Comparison of ENCODE assay signal across 8 cellular contexts in genomic region chr12:10033783-10034381, GRCh38. TPM values are rescaled to one million over a fixed set of nuclear protein-coding genes. Genes with fewer than 3 reads are reported as not detected.
DNase-seq lines count a peak whose midpoint lies in the region; TF ChIP-seq lines count a peak whose summit lies in the region.

No MANE protein-coding gene starts in this region.

- H3K4me1 Mint-ChIP-seq in activated CD4-positive, alpha-beta T cell treated with anti-CD3 and anti-CD28 coated beads, Interleukin-2, amount 10 ng/mL, durations not matched to agents 24 days and 14 days: no peaks in the 10 kb centered on the region
- H3K4me1 Mint-ChIP-seq in type B pancreatic cell (ENCODE audit: unreplicated experiment): no peaks in the 10 kb centered on the region
- no peaks in the 10 kb centered on the region for H3K4me1 Mint-ChIP-seq in activated T-helper 1 cell treated with anti-CD3 and anti-CD28 coated beads, Interleukin-12 subunit alpha, Interleukin-12 subunit beta, Interleukin-2, Interleukin-4 antibody, amounts not matched to agents 30 ng/mL and 10 ng/mL and 1 ng/mL, durations not matched to agents 14 hours and 24 hours and 36 hours (ENCODE audit: low read depth)

- no peaks in the 10 kb centered on the region for H3K36me3 Mint-ChIP-seq in activated CD4-positive, alpha-beta T cell treated with anti-CD3 and anti-CD28 coated beads, Interleukin-2, amount 10 ng/mL, durations not matched to agents 24 days and 14 days (ENCODE audit: low read depth)
- no peaks in the 10 kb centered on the region for H3K36me3 Mint-ChIP-seq in type B pancreatic cell
- no peaks in the 10 kb centered on the region for H3K36me3 Mint-ChIP-seq in activated T-helper 1 cell treated with anti-CD3 and anti-CD28 coated beads, Interleukin-12 subunit alpha, Interleukin-12 subunit beta, Interleukin-2, Interleukin-4 antibody, amounts not matched to agents 30 ng/mL and 10 ng/mL and 1 ng/mL, durations not matched to agents 14 hours and 24 hours and 36 hours (ENCODE audit: low read depth)

- CTCF ChIA-PET in PC-9 (lab: Charles Lee): interaction anchor here (2.0 kb wide), 1 partner anchor 106 kb away, joined by 9 read pairs; no protein-coding TSS in a partner anchor

- H3K9me3 Mint-ChIP-seq in activated CD4-positive, alpha-beta T cell treated with anti-CD3 and anti-CD28 coated beads, Interleukin-2, amount 10 ng/mL, durations not matched to agents 24 days and 14 days: no peaks in the 10 kb centered on the region
- no peaks in the 10 kb centered on the region for H3K9me3 Mint-ChIP-seq in type B pancreatic cell
- H3K9me3 Mint-ChIP-seq in activated T-helper 1 cell treated with anti-CD3 and anti-CD28 coated beads, Interleukin-12 subunit alpha, Interleukin-12 subunit beta, Interleukin-2, Interleukin-4 antibody, amounts not matched to agents 30 ng/mL and 10 ng/mL and 1 ng/mL, durations not matched to agents 14 hours and 24 hours and 36 hours: no peaks in the 10 kb centered on the region

- H4K20me1 ChIP-seq in PC-9 (ENCODE audit: insufficient read depth): no peaks in the 10 kb centered on the region

- H3K9me2 ChIP-seq in PC-9 (ENCODE audit: insufficient read depth): no peaks in the 10 kb centered on the region

- H3K79me2 ChIP-seq in PC-9 (ENCODE audit: low read depth): no peaks in the 10 kb centered on the region

- H3K4me2 ChIP-seq in PC-9: no peak overlapping the region

- no peaks in the 10 kb centered on the region for H3K4me1 ChIP-seq in PC-9 (replicated peaks; ENCODE audit: insufficient read depth)
- H3K4me1 ChIP-seq in stomach: no peaks in the 10 kb centered on the region

- no TSS peak for BruUV-seq in PC-9 (replicated peaks; lab: Mats Ljungman, UMichigan)

- no peak for TF ChIP-seq POLR2A in stomach (IDR thresholded peaks at IDR 0.05)

- no peaks in the 10 kb centered on the region for H3F3A ChIP-seq in PC-9 (ENCODE audit: insufficient read depth, low read depth)

- TF ChIP-seq CTCF in PC-9 (conservative IDR thresholded peaks at IDR 0.05) (peak; percentile 80), fibroblast of mammary gland (conservative IDR thresholded peaks at IDR 0.05; ENCODE audit: control insufficient read depth, insufficient read depth, low read depth, low read length) (peak; percentile 39), type B pancreatic cell (conservative IDR thresholded peaks at IDR 0.05) (peak; percentile 75), stomach (IDR thresholded peaks at IDR 0.05) (peak in 3 of 7 experiments; percentile 24 to 25 (median 24))

- H3K36me3 ChIP-seq in PC-9 (ENCODE audit: low read depth) (no peaks in the 10 kb centered on the region), stomach (no peaks in the 10 kb centered on the region)

- POLR2A ChIA-PET in PC-9 (lab: Charles Lee; ENCODE audit: unreplicated experiment): no interaction called here

- no peak overlapping the region for H3K27ac Mint-ChIP-seq in activated CD4-positive, alpha-beta T cell treated with anti-CD3 and anti-CD28 coated beads, Interleukin-2, amount 10 ng/mL, durations not matched to agents 24 days and 14 days
- H3K27ac Mint-ChIP-seq in type B pancreatic cell: no peak overlapping the region
- no peak overlapping the region for H3K27ac Mint-ChIP-seq in activated T-helper 1 cell treated with anti-CD3 and anti-CD28 coated beads, Interleukin-12 subunit alpha, Interleukin-12 subunit beta, Interleukin-2, Interleukin-4 antibody, amounts not matched to agents 30 ng/mL and 10 ng/mL and 1 ng/mL, durations not matched to agents 14 hours and 24 hours and 36 hours

- H3K27ac ChIP-seq in PC-9 (no peak overlapping the region), stomach (no peak overlapping the region)

- no peak for TF ChIP-seq EP300 in stomach (IDR thresholded peaks at IDR 0.05)

- H3K9me3 ChIP-seq in PC-9 (ENCODE audit: insufficient read depth, low read depth): peaks cover 8% of the 10 kb centered on the region; the same call in 1 of the 2 replicates
- H3K9me3 ChIP-seq in stomach: no peaks in the 10 kb centered on the region

- H3K4me3 Mint-ChIP-seq in activated CD4-positive, alpha-beta T cell treated with anti-CD3 and anti-CD28 coated beads, Interleukin-2, amount 10 ng/mL, durations not matched to agents 24 days and 14 days: no peak overlapping the region
- no peak overlapping the region for H3K4me3 Mint-ChIP-seq in type B pancreatic cell
- no peak overlapping the region for H3K4me3 Mint-ChIP-seq in activated T-helper 1 cell treated with anti-CD3 and anti-CD28 coated beads, Interleukin-12 subunit alpha, Interleukin-12 subunit beta, Interleukin-2, Interleukin-4 antibody, amounts not matched to agents 30 ng/mL and 10 ng/mL and 1 ng/mL, durations not matched to agents 14 hours and 24 hours and 36 hours

- intact Hi-C loops in activated CD4-positive, alpha-beta T cell treated with anti-CD3 and anti-CD28 coated beads, Interleukin-2, amount 10 ng/mL, durations not matched to agents 24 days and 14 days (cut with micrococcal nuclease): loop anchor here (1.0 kb wide), 1 partner anchor 106 kb away; no protein-coding TSS in a partner anchor
- intact Hi-C loops in PC-9 (cut with micrococcal nuclease; ENCODE audit: unreplicated experiment) (loop anchor here (1.0 to 10.0 kb wide), 6 partner anchors 106 to 721 kb away; partner anchors contain the start of genes GABARAPL1 and STYK1), stomach (cut with DNase I; ENCODE audit: low total_unique reads) (no loop called here), posterior cingulate gyrus (cut with DNase I) (loop anchor here (5.0 kb wide), 1 partner anchor 103 kb away; no protein-coding TSS in a partner anchor)
- intact Hi-C loops in activated T-helper 1 cell treated with anti-CD3 and anti-CD28 coated beads, Interleukin-12 subunit alpha, Interleukin-12 subunit beta, Interleukin-2, Interleukin-4 antibody, amounts not matched to agents 30 ng/mL and 10 ng/mL and 1 ng/mL, durations not matched to agents 14 hours and 24 hours and 36 hours (cut with micrococcal nuclease): loop anchor here (1.0 kb wide), 1 partner anchor 106 kb away; no protein-coding TSS in a partner anchor

- peaks cover 14% of the 10 kb centered on the region for H3K27me3 Mint-ChIP-seq in activated CD4-positive, alpha-beta T cell treated with anti-CD3 and anti-CD28 coated beads, Interleukin-2, amount 10 ng/mL, durations not matched to agents 24 days and 14 days
- peaks cover 3% of the 10 kb centered on the region for H3K27me3 Mint-ChIP-seq in type B pancreatic cell
- peaks cover 8% of the 10 kb centered on the region for H3K27me3 Mint-ChIP-seq in activated T-helper 1 cell treated with anti-CD3 and anti-CD28 coated beads, Interleukin-12 subunit alpha, Interleukin-12 subunit beta, Interleukin-2, Interleukin-4 antibody, amounts not matched to agents 30 ng/mL and 10 ng/mL and 1 ng/mL, durations not matched to agents 14 hours and 24 hours and 36 hours (ENCODE audit: insufficient read depth)

- no peak overlapping the region for H2AFZ ChIP-seq in PC-9

- peak; percentile 30 for DNase-seq in activated CD4-positive, alpha-beta T cell treated with anti-CD3 and anti-CD28 coated beads, Interleukin-2, amount 10 ng/mL, durations not matched to agents 24 days and 14 days
- DNase-seq in activated CD4-positive, alpha-beta T cell treated with anti-CD3 and anti-CD28 coated beads, Interleukin-2, amount 50 U/mL, for 4 hours: no peak
- DNase-seq in PC-9 (no peak), fibroblast of mammary gland (ENCODE audit: low read depth) (peak; percentile 13), type B pancreatic cell (ENCODE audit: extremely low spot score, unreplicated experiment) (no peak), stomach (no peak), posterior cingulate gyrus (no peak)
- no peak for DNase-seq in activated T-helper 1 cell treated with anti-CD3 and anti-CD28 coated beads, Interleukin-12 subunit alpha, Interleukin-12 subunit beta, Interleukin-2, Interleukin-4 antibody, amounts not matched to agents 30 ng/mL and 10 ng/mL and 1 ng/mL, durations not matched to agents 14 hours and 24 hours and 36 hours (ENCODE audit: low spot score)

- H3K4me3 ChIP-seq in PC-9 (no peak overlapping the region), fibroblast of mammary gland (ENCODE audit: control insufficient read depth, low read depth, low read length) (no peak overlapping the region), stomach (no peak overlapping the region)

- H3K27me3 ChIP-seq in PC-9 (ENCODE audit: insufficient read depth, low read depth) (no peaks in the 10 kb centered on the region), stomach (no peaks in the 10 kb centered on the region)

RNA-seq across cellular contexts. Expression of gene CLEC9A, which starts 3.4 kb away (rescaled TPM):
- total RNA-seq in activated CD4-positive, alpha-beta T cell treated with anti-CD3 and anti-CD28 coated beads, Interleukin-2, amount 10 ng/mL, durations not matched to agents 24 days and 14 days: not detected in 2 replicates
- total RNA-seq in PC-9 (2021) (not detected in 2 replicates), type B pancreatic cell (ENCODE audit: low replicate concordance) (not detected in 2 replicates), stomach (1 to 10 TPM in 1 of 5 donors, not detected in 4; 2.6 TPM)
- under 1 TPM in 1 of 3 donors, not detected in 2; 0.20 TPM for polyA plus RNA-seq in stomach
- not detected in 2 replicates for total RNA-seq in activated T-helper 1 cell treated with anti-CD3 and anti-CD28 coated beads, Interleukin-12 subunit alpha, Interleukin-12 subunit beta, Interleukin-2, Interleukin-4 antibody, amounts not matched to agents 30 ng/mL and 10 ng/mL and 1 ng/mL, durations not matched to agents 14 hours and 24 hours and 36 hours

RNA-seq across cellular contexts. Expression of gene CLEC12B, which starts 23.5 kb away (rescaled TPM):
- not detected in 2 replicates for total RNA-seq in activated CD4-positive, alpha-beta T cell treated with anti-CD3 and anti-CD28 coated beads, Interleukin-2, amount 10 ng/mL, durations not matched to agents 24 days and 14 days
- not detected in 2 replicates for total RNA-seq in PC-9 (2021)
- total RNA-seq in type B pancreatic cell (ENCODE audit: low replicate concordance): not detected in 2 replicates
- total RNA-seq in stomach: under 1 TPM in 1 of 5 donors, not detected in 4; 0.37 TPM
- polyA plus RNA-seq in stomach: not detected
- not detected in 2 replicates for total RNA-seq in activated T-helper 1 cell treated with anti-CD3 and anti-CD28 coated beads, Interleukin-12 subunit alpha, Interleukin-12 subunit beta, Interleukin-2, Interleukin-4 antibody, amounts not matched to agents 30 ng/mL and 10 ng/mL and 1 ng/mL, durations not matched to agents 14 hours and 24 hours and 36 hours

RNA-seq across cellular contexts. Expression of gene CLEC1B, which starts 35.0 kb away (rescaled TPM):
- not detected in 2 replicates for total RNA-seq in activated CD4-positive, alpha-beta T cell treated with anti-CD3 and anti-CD28 coated beads, Interleukin-2, amount 10 ng/mL, durations not matched to agents 24 days and 14 days
- total RNA-seq in PC-9 (2021) (not detected in 2 replicates), type B pancreatic cell (ENCODE audit: low replicate concordance) (0.62 TPM in 1 of 2 replicates, not detected in the other), stomach (under 1 TPM in 1 of 5 donors, not detected in 4; 0.92 TPM)
- polyA plus RNA-seq in stomach: not detected
- total RNA-seq in activated T-helper 1 cell treated with anti-CD3 and anti-CD28 coated beads, Interleukin-12 subunit alpha, Interleukin-12 subunit beta, Interleukin-2, Interleukin-4 antibody, amounts not matched to agents 30 ng/mL and 10 ng/mL and 1 ng/mL, durations not matched to agents 14 hours and 24 hours and 36 hours: not detected in 2 replicates

Comparison
In these comparisons a context has a peak if more than half of its experiments do, and no peak if none do; other contexts are left out.
1. DNase-seq: peak in activated CD4-positive, alpha-beta T cell treated with anti-CD3 and anti-CD28 coated beads, Interleukin-2, amount 10 ng/mL, durations not matched to agents 24 days and 14 days (single experiment) and fibroblast of mammary gland (single experiment); none in activated CD4-positive, alpha-beta T cell treated with anti-CD3 and anti-CD28 coated beads, Interleukin-2, amount 50 U/mL, for 4 hours (0 of 2), PC-9 (0 of 2), type B pancreatic cell (single experiment), stomach (single experiment), activated T-helper 1 cell treated with anti-CD3 and anti-CD28 coated beads, Interleukin-12 subunit alpha, Interleukin-12 subunit beta, Interleukin-2, Interleukin-4 antibody, amounts not matched to agents 30 ng/mL and 10 ng/mL and 1 ng/mL, durations not matched to agents 14 hours and 24 hours and 36 hours (single experiment) and posterior cingulate gyrus (0 of 10).